Comparison of ENCODE assay signal across 2 cellular contexts in genomic region chr1:59732219-59732955, GRCh38.
TF ChIP-seq lines count a peak whose summit lies in the region.

No MANE protein-coding gene starts in this region.

TF ChIP-seq in SK-N-SH, 30 proteins besides CTCF, POLR2A, EP300 and RAD21 (continued from another document):
- TF ChIP-seq USF2 (IDR thresholded peaks at IDR 0.05; ENCODE audit: borderline replicate concordance, low read depth, low read length), result no peak
- TF ChIP-seq MAX (IDR thresholded peaks at IDR 0.05; ENCODE audit: low read depth), result no peak
- TF ChIP-seq TAF1 (IDR thresholded peaks at IDR 0.05; ENCODE audit: borderline replicate concordance, low read depth, low read length), result no peak
- no peak for TF ChIP-seq REST (IDR thresholded peaks at IDR 0.05; ENCODE audit: low read depth, low read length)
- no peak for TF ChIP-seq TEAD4 (IDR thresholded peaks at IDR 0.05; ENCODE audit: borderline replicate concordance, insufficient read depth)
- no peak for TF ChIP-seq JUND (IDR thresholded peaks at IDR 0.05)
- no peak for TF ChIP-seq SIN3A (IDR thresholded peaks at IDR 0.05; ENCODE audit: borderline replicate concordance, low read depth, low read length)
- no peak for TF ChIP-seq EZH2phosphoT487 (IDR thresholded peaks at IDR 0.05; ENCODE audit: borderline replicate concordance, low read depth)
- no peak for TF ChIP-seq GABPA (IDR thresholded peaks at IDR 0.05; ENCODE audit: low read depth)
- no peak for TF ChIP-seq PBX3 (IDR thresholded peaks at IDR 0.05)
- TF ChIP-seq RCOR1 (IDR thresholded peaks at IDR 0.05; ENCODE audit: low read length), result no peak
- no peak for TF ChIP-seq GATA2 (CRISPR knock-in tag; IDR thresholded peaks at IDR 0.05)
TF ChIP-seq in SK-N-SH: peak in this region for 0.

TF ChIP-seq in SK-N-SH treated with all-trans-retinoic acid at 6 μM for 48 hours, 23 proteins besides CTCF, POLR2A, EP300 and RAD21 (continued from another document):
- TF ChIP-seq CREB5 (CRISPR knock-in tag; IDR thresholded peaks at IDR 0.05; ENCODE audit: low read depth), result no peak
- no peak for TF ChIP-seq ZFP3 (CRISPR knock-in tag; IDR thresholded peaks at IDR 0.05)
- no peak for TF ChIP-seq ZC3H10 (CRISPR knock-in tag; IDR thresholded peaks at IDR 0.05)
- TF ChIP-seq POU6F1 (CRISPR knock-in tag; IDR thresholded peaks at IDR 0.05; ENCODE audit: borderline replicate concordance, low read depth), result no peak
- no peak for TF ChIP-seq SNAI2 (CRISPR knock-in tag; IDR thresholded peaks at IDR 0.05)
- no peak for TF ChIP-seq PATZ1 (CRISPR knock-in tag; IDR thresholded peaks at IDR 0.05; ENCODE audit: borderline replicate concordance)
- no peak for TF ChIP-seq CSRNP3 (CRISPR knock-in tag; IDR thresholded peaks at IDR 0.05)
- TF ChIP-seq ARNTL (CRISPR knock-in tag; IDR thresholded peaks at IDR 0.05; ENCODE audit: borderline replicate concordance, low read depth), result no peak
- no peak for TF ChIP-seq GLIS3 (CRISPR knock-in tag; IDR thresholded peaks at IDR 0.05)
